ENCODE assay signal across 11 cellular contexts in the genomic region with DNA sequence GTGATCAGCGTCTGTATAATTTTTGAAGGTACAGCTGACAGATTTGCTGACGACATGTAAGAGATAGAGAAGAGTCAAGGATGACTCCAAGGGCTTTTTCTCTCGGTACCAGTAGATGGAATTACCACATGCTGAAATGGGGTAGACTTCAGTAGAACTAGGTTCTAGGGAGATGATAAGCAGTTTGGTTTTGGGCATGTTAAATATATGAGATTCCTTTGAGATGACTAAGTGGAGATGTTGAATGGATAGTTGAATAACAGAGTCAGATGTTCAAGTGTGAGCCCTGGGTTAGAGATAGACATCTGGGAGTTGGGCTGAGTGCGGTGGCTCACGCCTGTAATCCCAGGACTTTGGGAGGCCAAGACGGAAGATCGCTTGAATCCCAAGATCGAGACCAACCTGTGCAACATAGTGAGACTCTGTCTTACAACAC. TPM values are rescaled to one million over a fixed set of nuclear protein-coding genes. Genes with fewer than 3 reads are reported as not detected.
DNase-seq lines count a peak whose midpoint lies in the region; ATAC-seq and TF ChIP-seq lines count a peak whose summit lies in the region.
"Had no signal": no experiment of that assay in that cellular context is flagged by ENCODE, and none has a peak within 500 bp of the region (broad histone marks: within the 10 kb centered on the region; RNA-seq: fewer than 3 reads in every experiment).

No MANE protein-coding gene starts in this region.

- peaks cover 27% of the 10 kb centered on the region for H3K4me1 ChIP-seq in PC-3 (ENCODE audit: insufficient read depth, low read length)
- H3K4me1 ChIP-seq in neural progenitor cell = no peaks in the 10 kb centered on the region

- intact Hi-C loops in PC-3 (cut with micrococcal nuclease) = loop anchor here (5.0 kb wide), 1 partner anchor 60 kb away; no protein-coding TSS in a partner anchor

- no peak overlapping the region for H3K4me3 Mint-ChIP-seq in neural progenitor cell

- H3K9me3 Mint-ChIP-seq in neural progenitor cell = no peaks in the 10 kb centered on the region

- H3K27ac ChIP-seq in PC-3 (ENCODE audit: low read length) (no peak overlapping the region), neural progenitor cell (no peak overlapping the region)

- H3F3A ChIP-seq in PC-3 (ENCODE audit: low read length, unreplicated experiment) = no peaks in the 10 kb centered on the region
- no peaks in the 10 kb centered on the region for H3F3A ChIP-seq in neural progenitor cell (ENCODE audit: low read depth)

- peaks cover 22% of the 10 kb centered on the region for H3K36me3 Mint-ChIP-seq in neural progenitor cell

- in situ Hi-C loops in Caki2 (cut with HindIII; ENCODE audit: low pct_unique_long_range_greater_than_20kb, low sequenced_read_pairs) = no loop called here

- H3K4me3 ChIP-seq in PC-3 (ENCODE audit: low read length) (no peak overlapping the region), neural progenitor cell (no peak overlapping the region)

- BruUV-seq in PC-3 (replicated peaks; lab: Mats Ljungman, UMichigan) = no TSS peak

- CTCF ChIA-PET in PC-3 (lab: Charles Lee) = no interaction called here

- H4K20me1 ChIP-seq in PC-3 (ENCODE audit: low read length) (no peaks in the 10 kb centered on the region), neural progenitor cell (ENCODE audit: low read depth) (no peaks in the 10 kb centered on the region)

- no peaks in the 10 kb centered on the region for H3K9me2 ChIP-seq in PC-3 (replicated peaks; ENCODE audit: low read length)

- H3K27me3 ChIP-seq in PC-3 (ENCODE audit: low read length) = no peaks in the 10 kb centered on the region
- H3K27me3 ChIP-seq in neural progenitor cell = no peaks in the 10 kb centered on the region

- H3K27ac Mint-ChIP-seq in neural progenitor cell = peak overlapping the region; percentile 0

- H2AFZ ChIP-seq in PC-3 (ENCODE audit: low read length) (no peak overlapping the region), neural progenitor cell (replicated peaks) (no peak overlapping the region)

- H3K79me2 ChIP-seq in PC-3 (ENCODE audit: low read length) = no peaks in the 10 kb centered on the region
- peaks cover 27% of the 10 kb centered on the region for H3K79me2 ChIP-seq in neural progenitor cell (ENCODE audit: low read depth)

- POLR2A ChIA-PET in PC-3 (lab: Charles Lee; ENCODE audit: unreplicated experiment) = no interaction called here

- H3K4me2 ChIP-seq in PC-3 (ENCODE audit: low read length) (peak overlapping the region; percentile 13; the same call in 1 of the 2 replicates), neural progenitor cell (no peak overlapping the region)

- no peaks in the 10 kb centered on the region for H3K27me3 Mint-ChIP-seq in neural progenitor cell (ENCODE audit: insufficient read depth, low read depth)

- H3K9me3 ChIP-seq in PC-3 (ENCODE audit: low read length) (no peaks in the 10 kb centered on the region), neural progenitor cell (ENCODE audit: low read depth) (no peaks in the 10 kb centered on the region)

- peak; percentile 40 for DNase-seq in Caki2 (ENCODE audit: low read depth)
- DNase-seq in PC-3 = peak; percentile 62
- peak; percentile 17 for DNase-seq in dedifferentiated amniotic fluid mesenchymal stem cell (ENCODE audit: extremely low spot score)
- DNase-seq in neural progenitor cell (ENCODE audit: low spot score) = no peak
- no peak for DNase-seq in activated CD4-positive, CD25-positive, alpha-beta regulatory T cell treated with anti-CD3 and anti-CD28 coated beads, Interleukin-2, amount 50 U/mL, for 72 hours
- DNase-seq in AML-193 (lab: John Stamatoyannopoulos, UW) = no peak
- no peak for DNase-seq in cortex of kidney (lab: John Stamatoyannopoulos, UW)
- DNase-seq in effector CD4-positive, alpha-beta T cell = no peak
- DNase-seq: activated CD4-positive, alpha-beta T cell treated with anti-CD3 and anti-CD28 coated beads for 48 hours; central memory CD4-positive, alpha-beta T cell; GDM1 had no signal

- peak; percentile 74 for ATAC-seq in PC-3

- no peak for TF ChIP-seq CTCF in PC-3 (conservative IDR thresholded peaks at IDR 0.05; ENCODE audit: low read depth, low read length)
- no peak for TF ChIP-seq CTCF in neural progenitor cell (IDR thresholded peaks at IDR 0.05)

- H3K9ac ChIP-seq in PC-3 (ENCODE audit: low read length) = no peak overlapping the region
- no peak overlapping the region for H3K9ac ChIP-seq in neural progenitor cell

- H3K36me3 ChIP-seq in PC-3 (ENCODE audit: low read depth, low read length) = no peaks in the 10 kb centered on the region
- H3K36me3 ChIP-seq in neural progenitor cell = no peaks in the 10 kb centered on the region

- H3K4me1 Mint-ChIP-seq in neural progenitor cell = no peaks in the 10 kb centered on the region

RNA-seq across cellular contexts. Expression of a gene that starts 50.0 kb away (rescaled TPM):
- 31.1 and 66.9 TPM in 2 replicates for total RNA-seq in Caki2 (2014; rRNA removed; shearing (Covaris generic); ENCODE audit: low replicate concordance)
- total RNA-seq in PC-3 (2014; rRNA removed) (37.2 and 56.3 TPM in 2 replicates), neural progenitor cell (ENCODE audit: low replicate concordance) (45.1 and 54.7 TPM in 2 replicates)

Comparison
In these comparisons a context has a peak if more than half of its experiments do, and no peak if none do; other contexts are left out.
1. DNase-seq: peak in Caki2 (single experiment), PC-3 (single experiment) and dedifferentiated amniotic fluid mesenchymal stem cell (single experiment); none in neural progenitor cell (single experiment), activated CD4-positive, CD25-positive, alpha-beta regulatory T cell treated with anti-CD3 and anti-CD28 coated beads, Interleukin-2, amount 50 U/mL, for 72 hours (single experiment), AML-193 (0 of 2), cortex of kidney (single experiment) and effector CD4-positive, alpha-beta T cell (single experiment).